In the genomic region with DNA sequence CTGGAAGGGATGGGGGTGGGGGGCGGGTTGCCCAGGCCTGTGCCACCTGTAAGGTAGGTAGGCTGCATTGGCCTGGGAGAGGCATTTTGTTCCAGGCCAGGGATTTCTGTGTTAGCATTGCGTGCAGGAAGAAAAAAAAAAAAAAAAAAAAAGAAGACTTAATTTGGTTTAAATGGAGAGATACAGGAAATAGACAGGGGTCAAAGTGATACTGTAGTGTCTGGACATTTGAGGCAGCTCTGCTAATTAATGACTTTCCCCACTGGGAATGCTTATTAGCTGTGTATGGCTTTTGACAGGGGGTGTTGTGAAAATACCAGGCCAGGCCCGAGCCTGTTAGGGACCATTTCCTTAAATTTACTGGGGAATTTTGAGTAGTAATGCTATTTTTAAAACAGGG, we compare ENCODE assay signal across 9 cellular contexts. TPM values are rescaled to one million over a fixed set of nuclear protein-coding genes. Genes with fewer than 3 reads are reported as not detected.
DNase-seq lines count a peak whose midpoint lies in the region; ATAC-seq and TF ChIP-seq lines count a peak whose summit lies in the region.
"Had no signal": no experiment of that assay in that cellular context is flagged by ENCODE, and none has a peak within 500 bp of the region (broad histone marks: within the 10 kb centered on the region; RNA-seq: fewer than 3 reads in every experiment).

No MANE protein-coding gene starts in this region.

- H3K4me1 ChIP-seq in skeletal muscle satellite cell (ENCODE audit: control insufficient read depth, insufficient read depth, low read length) = peaks cover 31% of the 10 kb centered on the region

- peak; percentile 40 for DNase-seq in GM13977 (ENCODE audit: low spot score)
- no peak for DNase-seq in SK-N-MC (ENCODE audit: low read depth, low spot score)
- no peak for DNase-seq in fibroblast of villous mesenchyme (ENCODE audit: low read depth)
- DNase-seq in NCI-H1436 (lab: John Stamatoyannopoulos, UW) = no peak
- DNase-seq: NCI-H526 treated with DMSO at 0.1 percent for 48 hours had no signal

- H3K9me3 ChIP-seq in SK-N-MC (ENCODE audit: low read depth, low read length) (no peaks in the 10 kb centered on the region), skeletal muscle satellite cell (replicated peaks; ENCODE audit: low read length) (no peaks in the 10 kb centered on the region)

- ATAC-seq in HG03521 (IDR thresholded peaks at IDR 0.05; ENCODE audit: unreplicated experiment) = no peak
- ATAC-seq in GM19455 (IDR thresholded peaks at IDR 0.05; ENCODE audit: unreplicated experiment) = no peak
- ATAC-seq in GM21360 (IDR thresholded peaks at IDR 0.05; ENCODE audit: unreplicated experiment) = no peak

- H3K36me3 ChIP-seq in SK-N-MC (ENCODE audit: insufficient read depth, low read length) (0 out of 2 replicates have a peak, but pooled peaks cover 2% of the 10 kb centered on the region), skeletal muscle satellite cell (ENCODE audit: insufficient read depth, low read length) (no peaks in the 10 kb centered on the region)

- H3K9ac ChIP-seq in SK-N-MC (ENCODE audit: insufficient read length) = peak overlapping the region; percentile 96
- peak overlapping the region; percentile 96 for H3K9ac ChIP-seq in skeletal muscle satellite cell (ENCODE audit: low read depth, low read length)

- peak overlapping the region; percentile 95 for H3K4me2 ChIP-seq in skeletal muscle satellite cell (ENCODE audit: low read length)

- TF ChIP-seq CTCF in GM13977 (IDR thresholded peaks at IDR 0.05; ENCODE audit: extremely low read depth, insufficient read depth, missing control alignments) (no peak), fibroblast of villous mesenchyme (IDR thresholded peaks at IDR 0.05; ENCODE audit: insufficient read depth, low read depth, low read length) (no peak)

- no peak overlapping the region for H3K27ac ChIP-seq in SK-N-MC

- in situ Hi-C loops in GM13977 (cut with MboI; ENCODE audit: low pct_unique_long_range_greater_than_20kb, low sequenced_read_pairs, unreplicated experiment) = loop anchor here (25.0 kb wide), 1 partner anchor 991 kb away; a partner anchor contains a TSS

- H3K27me3 ChIP-seq in skeletal muscle satellite cell (ENCODE audit: control insufficient read depth, insufficient read depth, low read length) = peaks cover 3% of the 10 kb centered on the region

- peak overlapping the region; percentile 84 for H3K4me3 ChIP-seq in SK-N-MC
- H3K4me3 ChIP-seq in fibroblast of villous mesenchyme (ENCODE audit: low read depth, low read length) = peak overlapping the region; percentile 73
- peak overlapping the region; percentile 87 for H3K4me3 ChIP-seq in skeletal muscle satellite cell (ENCODE audit: low read length)

RNA-seq across cellular contexts. Expression of a gene that starts 0.9 kb away (rescaled TPM):
- total RNA-seq in fibroblast of villous mesenchyme = 26.1 and 39.3 TPM in 2 replicates
- 18.5 and 24.2 TPM in 2 replicates for total RNA-seq in skeletal muscle satellite cell (2012; rRNA removed)

RNA-seq across cellular contexts. Expression of a gene that starts 24.3 kb away (rescaled TPM):
- 9.7 and 10.4 TPM in 2 replicates for total RNA-seq in fibroblast of villous mesenchyme
- total RNA-seq in skeletal muscle satellite cell (2012; rRNA removed) = 8.1 and 8.5 TPM in 2 replicates
